Comparison of ENCODE assay signal across 8 cellular contexts in the genomic region with DNA sequence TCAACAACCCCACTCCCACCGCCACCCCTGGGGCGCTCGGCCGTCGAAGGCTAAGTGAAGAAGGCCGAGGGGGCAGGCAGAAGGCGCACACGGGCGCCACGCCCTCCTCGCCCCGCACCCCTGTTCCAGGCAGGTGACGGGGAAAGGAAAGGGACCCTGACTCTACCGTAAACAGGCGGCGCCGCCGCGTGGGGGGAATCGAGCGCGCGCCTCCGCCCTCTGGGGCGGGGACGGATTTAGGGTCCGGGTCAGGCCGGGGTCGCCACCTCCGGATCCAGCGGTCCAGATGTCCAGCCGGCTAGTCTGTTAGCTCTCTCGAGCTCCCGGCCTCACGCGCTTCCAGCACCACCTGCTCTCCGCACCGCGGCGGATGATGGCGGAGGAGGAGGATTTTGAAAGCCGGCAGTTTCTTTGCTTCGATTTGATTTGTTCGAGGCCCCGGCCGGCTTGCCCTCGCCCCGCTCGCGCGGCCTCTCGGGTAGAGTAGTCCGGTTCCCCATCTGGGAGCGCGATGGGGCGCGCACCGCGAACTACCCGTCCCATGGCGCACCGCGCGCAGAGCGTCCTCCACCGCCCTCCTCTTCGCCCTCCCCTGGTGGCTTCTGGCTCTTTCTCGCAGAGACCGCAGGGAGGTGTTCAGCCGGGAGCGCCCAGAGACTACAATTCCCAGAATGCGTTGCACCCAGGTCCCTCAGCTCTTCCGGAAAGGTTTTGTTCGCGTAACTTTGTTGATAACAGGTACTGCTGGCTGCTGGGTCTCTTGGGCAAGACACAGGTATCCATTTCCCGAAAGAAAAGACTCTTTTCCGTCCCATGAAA. TPM values are rescaled to one million over a fixed set of nuclear protein-coding genes. Genes with fewer than 3 reads are reported as not detected.
A peak's percentile ranks its signal among the peaks of the same experiment; 100 is the strongest.
DNase-seq lines count a peak whose midpoint lies in the region; ATAC-seq and TF ChIP-seq lines count a peak whose summit lies in the region.

A gene with protein sequence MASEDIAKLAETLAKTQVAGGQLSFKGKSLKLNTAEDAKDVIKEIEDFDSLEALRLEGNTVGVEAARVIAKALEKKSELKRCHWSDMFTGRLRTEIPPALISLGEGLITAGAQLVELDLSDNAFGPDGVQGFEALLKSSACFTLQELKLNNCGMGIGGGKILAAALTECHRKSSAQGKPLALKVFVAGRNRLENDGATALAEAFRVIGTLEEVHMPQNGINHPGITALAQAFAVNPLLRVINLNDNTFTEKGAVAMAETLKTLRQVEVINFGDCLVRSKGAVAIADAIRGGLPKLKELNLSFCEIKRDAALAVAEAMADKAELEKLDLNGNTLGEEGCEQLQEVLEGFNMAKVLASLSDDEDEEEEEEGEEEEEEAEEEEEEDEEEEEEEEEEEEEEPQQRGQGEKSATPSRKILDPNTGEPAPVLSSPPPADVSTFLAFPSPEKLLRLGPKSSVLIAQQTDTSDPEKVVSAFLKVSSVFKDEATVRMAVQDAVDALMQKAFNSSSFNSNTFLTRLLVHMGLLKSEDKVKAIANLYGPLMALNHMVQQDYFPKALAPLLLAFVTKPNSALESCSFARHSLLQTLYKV (minus strand): TSS at position 368 of the 819 bp plus-strand sequence. CDS start 5,143 bp downstream, outside the sequence.

- no peaks in the 10 kb centered on the region for H3K27me3 ChIP-seq in upper lobe of right lung

- peaks cover 37% of the 10 kb centered on the region for H3K4me1 ChIP-seq in upper lobe of right lung

- H3K4me3 Mint-ChIP-seq in T-helper 17 cell = peak within 1 kb of the TSS; percentile 91

- ATAC-seq in HG02885 (IDR thresholded peaks at IDR 0.05; ENCODE audit: poor library complexity, unreplicated experiment) (peak; percentile 97), T-helper 17 cell (peak; percentile 89), left cardiac atrium (peak; percentile 99), upper lobe of right lung (peak; percentile 99)

- intact Hi-C loops in left cardiac atrium (cut with DNase I) (loop anchor here in 1 of 2 donors (5.0 kb wide), 1 partner anchor 79 kb away; a partner anchor contains a TSS), posterior vena cava (cut with DNase I) (no loop called here), upper lobe of right lung (cut with DNase I) (no loop called here)

- peaks cover 29% of the 10 kb centered on the region for H3K36me3 ChIP-seq in upper lobe of right lung

- peak; percentile 33 for TF ChIP-seq CTCF in upper lobe of right lung (IDR thresholded peaks at IDR 0.05)

- H3K9me3 ChIP-seq in T-helper 17 cell (ENCODE audit: control insufficient read depth, low read length, poor library complexity, severe bottlenecking) = no peaks in the 10 kb centered on the region
- no peaks in the 10 kb centered on the region for H3K9me3 ChIP-seq in upper lobe of right lung

- peak within 1 kb of the TSS; percentile 88 for H3K27ac ChIP-seq in upper lobe of right lung

- peaks cover 5% of the 10 kb centered on the region for H3K36me3 Mint-ChIP-seq in T-helper 17 cell (ENCODE audit: low read depth)

- no peaks in the 10 kb centered on the region for H3K27me3 Mint-ChIP-seq in T-helper 17 cell

- H3K27ac Mint-ChIP-seq in T-helper 17 cell = peak within 1 kb of the TSS; percentile 94

- DNase-seq in NCI-H1694 treated with DMSO at 0.1 percent for 48 hours (lab: John Stamatoyannopoulos, UW) (peak; percentile 98), T-helper 17 cell (peak; percentile 96 to 97 (median 97)), amygdala (lab: John Stamatoyannopoulos, UW) (peak; percentile 76 to 99 (median 98)), left cardiac atrium (peak; percentile 98), posterior vena cava (ENCODE audit: low spot score) (peak; percentile 100), upper lobe of right lung (peak; percentile 99)

- TF ChIP-seq POLR2A in GM15510 (IDR thresholded peaks at IDR 0.05; ENCODE audit: borderline replicate concordance, extremely low read depth, insufficient read length) = peak; percentile 84

- H3K4me1 Mint-ChIP-seq in T-helper 17 cell = peaks cover 21% of the 10 kb centered on the region

- H3K4me3 ChIP-seq in upper lobe of right lung = peak within 1 kb of the TSS; percentile 86

RNA-seq across cellular contexts. Expression of the gene that starts here (rescaled TPM):
- total RNA-seq in T-helper 17 cell (100 to 1,000 TPM; 114 to 142 TPM), left cardiac atrium (10 to 100 TPM; 33.7 to 34.0 TPM), posterior vena cava (10 to 100 TPM; 26.2 to 39.4 TPM), upper lobe of right lung (48.0 TPM)

Comparison
In these comparisons a context has a peak if more than half of its experiments do, and no peak if none do; other contexts are left out.
1. Peak in every context shown above with its lines: DNase-seq, ATAC-seq, H3K4me3 ChIP-seq and H3K27ac ChIP-seq.